1 cellular context compared by ENCODE assay signal in the genomic region with DNA sequence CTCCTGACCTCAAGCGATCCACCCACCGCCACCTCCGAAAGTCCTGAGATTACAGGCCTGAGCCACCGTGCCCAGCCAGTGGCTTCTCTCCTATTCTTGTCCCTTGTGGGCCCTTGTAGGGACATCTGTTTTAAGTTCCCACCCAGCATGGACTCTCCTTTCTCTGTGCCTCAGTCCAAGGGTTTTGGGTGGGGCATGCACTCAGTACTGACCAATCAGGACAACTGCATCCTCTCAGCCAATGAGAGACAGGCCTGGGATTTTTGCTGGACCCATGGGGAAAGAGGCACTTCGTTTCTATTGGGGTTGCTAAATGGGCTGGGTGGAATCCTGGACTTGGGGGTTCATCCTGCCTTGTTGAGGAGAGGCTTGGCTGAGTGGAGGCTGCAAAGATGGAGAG.
TF ChIP-seq lines count a peak whose summit lies in the region.

No MANE protein-coding gene starts in this region.

TF ChIP-seq in K562, 482 proteins besides CTCF, POLR2A, EP300 and RAD21 (continued from another document):
- TF ChIP-seq, protein P1, sequence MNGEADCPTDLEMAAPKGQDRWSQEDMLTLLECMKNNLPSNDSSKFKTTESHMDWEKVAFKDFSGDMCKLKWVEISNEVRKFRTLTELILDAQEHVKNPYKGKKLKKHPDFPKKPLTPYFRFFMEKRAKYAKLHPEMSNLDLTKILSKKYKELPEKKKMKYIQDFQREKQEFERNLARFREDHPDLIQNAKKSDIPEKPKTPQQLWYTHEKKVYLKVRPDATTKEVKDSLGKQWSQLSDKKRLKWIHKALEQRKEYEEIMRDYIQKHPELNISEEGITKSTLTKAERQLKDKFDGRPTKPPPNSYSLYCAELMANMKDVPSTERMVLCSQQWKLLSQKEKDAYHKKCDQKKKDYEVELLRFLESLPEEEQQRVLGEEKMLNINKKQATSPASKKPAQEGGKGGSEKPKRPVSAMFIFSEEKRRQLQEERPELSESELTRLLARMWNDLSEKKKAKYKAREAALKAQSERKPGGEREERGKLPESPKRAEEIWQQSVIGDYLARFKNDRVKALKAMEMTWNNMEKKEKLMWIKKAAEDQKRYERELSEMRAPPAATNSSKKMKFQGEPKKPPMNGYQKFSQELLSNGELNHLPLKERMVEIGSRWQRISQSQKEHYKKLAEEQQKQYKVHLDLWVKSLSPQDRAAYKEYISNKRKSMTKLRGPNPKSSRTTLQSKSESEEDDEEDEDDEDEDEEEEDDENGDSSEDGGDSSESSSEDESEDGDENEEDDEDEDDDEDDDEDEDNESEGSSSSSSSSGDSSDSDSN (IDR thresholded peaks at IDR 0.05; ENCODE audit: borderline replicate concordance in 1 of 2, low read depth in 2 of 2, low read length in 2 of 2): no peak
- TF ChIP-seq NR2F6 (CRISPR knock-in tag; IDR thresholded peaks at IDR 0.05) (no peak), ZNF121 (CRISPR knock-in tag; conservative IDR thresholded peaks at IDR 0.05) (no peak), HDAC6 (IDR thresholded peaks at IDR 0.05; ENCODE audit: low read depth, low read length) (no peak)
TF ChIP-seq in K562: peak in this region for 1.
